1 cellular context compared by ENCODE assay signal in genomic region chr3:188229726-188230125, GRCh38.
TF ChIP-seq lines count a peak whose summit lies in the region.

No MANE protein-coding gene starts in this region.

TF ChIP-seq in GM23338, 12 proteins besides CTCF, POLR2A, EP300 and RAD21 (continued from another document):
- TF ChIP-seq, protein P1, sequence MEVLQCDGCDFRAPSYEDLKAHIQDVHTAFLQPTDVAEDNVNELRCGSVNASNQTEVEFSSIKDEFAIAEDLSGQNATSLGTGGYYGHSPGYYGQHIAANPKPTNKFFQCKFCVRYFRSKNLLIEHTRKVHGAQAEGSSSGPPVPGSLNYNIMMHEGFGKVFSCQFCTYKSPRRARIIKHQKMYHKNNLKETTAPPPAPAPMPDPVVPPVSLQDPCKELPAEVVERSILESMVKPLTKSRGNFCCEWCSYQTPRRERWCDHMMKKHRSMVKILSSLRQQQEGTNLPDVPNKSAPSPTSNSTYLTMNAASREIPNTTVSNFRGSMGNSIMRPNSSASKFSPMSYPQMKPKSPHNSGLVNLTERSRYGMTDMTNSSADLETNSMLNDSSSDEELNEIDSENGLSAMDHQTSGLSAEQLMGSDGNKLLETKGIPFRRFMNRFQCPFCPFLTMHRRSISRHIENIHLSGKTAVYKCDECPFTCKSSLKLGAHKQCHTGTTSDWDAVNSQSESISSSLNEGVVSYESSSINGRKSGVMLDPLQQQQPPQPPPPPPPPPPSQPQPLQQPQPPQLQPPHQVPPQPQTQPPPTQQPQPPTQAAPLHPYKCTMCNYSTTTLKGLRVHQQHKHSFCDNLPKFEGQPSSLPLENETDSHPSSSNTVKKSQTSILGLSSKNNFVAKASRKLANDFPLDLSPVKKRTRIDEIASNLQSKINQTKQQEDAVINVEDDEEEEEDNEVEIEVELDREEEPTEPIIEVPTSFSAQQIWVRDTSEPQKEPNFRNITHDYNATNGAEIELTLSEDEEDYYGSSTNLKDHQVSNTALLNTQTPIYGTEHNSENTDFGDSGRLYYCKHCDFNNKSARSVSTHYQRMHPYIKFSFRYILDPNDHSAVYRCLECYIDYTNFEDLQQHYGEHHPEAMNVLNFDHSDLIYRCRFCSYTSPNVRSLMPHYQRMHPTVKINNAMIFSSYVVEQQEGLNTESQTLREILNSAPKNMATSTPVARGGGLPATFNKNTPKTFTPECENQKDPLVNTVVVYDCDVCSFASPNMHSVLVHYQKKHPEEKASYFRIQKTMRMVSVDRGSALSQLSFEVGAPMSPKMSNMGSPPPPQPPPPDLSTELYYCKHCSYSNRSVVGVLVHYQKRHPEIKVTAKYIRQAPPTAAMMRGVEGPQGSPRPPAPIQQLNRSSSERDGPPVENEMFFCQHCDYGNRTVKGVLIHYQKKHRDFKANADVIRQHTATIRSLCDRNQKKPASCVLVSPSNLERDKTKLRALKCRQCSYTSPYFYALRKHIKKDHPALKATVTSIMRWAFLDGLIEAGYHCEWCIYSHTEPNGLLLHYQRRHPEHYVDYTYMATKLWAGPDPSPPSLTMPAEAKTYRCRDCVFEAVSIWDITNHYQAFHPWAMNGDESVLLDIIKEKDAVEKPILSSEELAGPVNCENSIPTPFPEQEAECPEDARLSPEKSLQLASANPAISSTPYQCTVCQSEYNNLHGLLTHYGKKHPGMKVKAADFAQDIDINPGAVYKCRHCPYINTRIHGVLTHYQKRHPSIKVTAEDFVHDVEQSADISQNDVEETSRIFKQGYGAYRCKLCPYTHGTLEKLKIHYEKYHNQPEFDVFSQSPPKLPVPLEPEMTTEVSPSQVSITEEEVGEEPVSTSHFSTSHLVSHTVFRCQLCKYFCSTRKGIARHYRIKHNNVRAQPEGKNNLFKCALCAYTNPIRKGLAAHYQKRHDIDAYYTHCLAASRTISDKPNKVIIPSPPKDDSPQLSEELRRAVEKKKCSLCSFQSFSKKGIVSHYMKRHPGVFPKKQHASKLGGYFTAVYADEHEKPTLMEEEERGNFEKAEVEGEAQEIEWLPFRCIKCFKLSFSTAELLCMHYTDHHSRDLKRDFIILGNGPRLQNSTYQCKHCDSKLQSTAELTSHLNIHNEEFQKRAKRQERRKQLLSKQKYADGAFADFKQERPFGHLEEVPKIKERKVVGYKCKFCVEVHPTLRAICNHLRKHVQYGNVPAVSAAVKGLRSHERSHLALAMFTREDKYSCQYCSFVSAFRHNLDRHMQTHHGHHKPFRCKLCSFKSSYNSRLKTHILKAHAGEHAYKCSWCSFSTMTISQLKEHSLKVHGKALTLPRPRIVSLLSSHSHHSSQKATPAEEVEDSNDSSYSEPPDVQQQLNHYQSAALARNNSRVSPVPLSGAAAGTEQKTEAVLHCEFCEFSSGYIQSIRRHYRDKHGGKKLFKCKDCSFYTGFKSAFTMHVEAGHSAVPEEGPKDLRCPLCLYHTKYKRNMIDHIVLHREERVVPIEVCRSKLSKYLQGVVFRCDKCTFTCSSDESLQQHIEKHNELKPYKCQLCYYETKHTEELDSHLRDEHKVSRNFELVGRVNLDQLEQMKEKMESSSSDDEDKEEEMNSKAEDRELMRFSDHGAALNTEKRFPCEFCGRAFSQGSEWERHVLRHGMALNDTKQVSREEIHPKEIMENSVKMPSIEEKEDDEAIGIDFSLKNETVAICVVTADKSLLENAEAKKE (CRISPR knock-in tag; IDR thresholded peaks at IDR 0.05): no peak
- TF ChIP-seq ZNF114 (CRISPR knock-in tag; IDR thresholded peaks at IDR 0.05) (no peak), CREB1 (CRISPR knock-in tag; IDR thresholded peaks at IDR 0.05; ENCODE audit: low read depth) (no peak)
